9 cellular contexts compared by ENCODE assay signal in the genomic region with DNA sequence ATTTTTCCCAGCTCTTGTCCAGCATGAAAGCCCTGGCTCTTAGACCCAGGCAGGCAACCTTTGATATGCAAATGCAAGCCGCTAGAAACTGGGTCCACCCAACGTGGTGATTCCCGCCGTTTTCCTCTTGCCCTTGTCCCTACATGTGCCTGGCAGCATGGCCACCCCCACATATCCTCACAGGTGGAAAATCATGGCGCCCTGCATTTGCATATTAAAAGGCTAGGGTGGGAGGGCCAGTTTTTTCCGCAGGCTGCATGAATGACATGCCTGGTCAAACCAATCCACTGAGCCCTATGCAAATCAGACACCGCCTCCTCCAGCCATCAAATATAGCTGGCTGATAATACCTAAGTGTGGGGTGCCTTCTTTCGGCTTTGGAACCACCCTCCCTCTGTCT.
"Had no signal": no experiment of that assay in that cellular context is flagged by ENCODE, and none has a peak within 500 bp of the region (broad histone marks: within the 10 kb centered on the region; RNA-seq: fewer than 3 reads in every experiment).

No MANE protein-coding gene starts in this region.

- FAIRE-seq: HTR-8/SVneo had no signal

- H3K4me3 Mint-ChIP-seq: HFFc6 had no signal

- H2AFZ ChIP-seq: GM23248 had no signal

- H3K9ac ChIP-seq: GM23248, KMS-11 had no signal

- H3K36me3 ChIP-seq: HAP-1 had no signal

- H3K4me1 ChIP-seq: HAP-1 had no signal

- H3K9me3 ChIP-seq: HAP-1 had no signal

- H3K4me2 ChIP-seq: KMS-11 had no signal

- DNase-seq: GM23248, H7, HFFc6, IMR-90, KBM-7 had no signal

- H3K27ac Mint-ChIP-seq: HFFc6 had no signal

- H3K27ac ChIP-seq: GM23248, KMS-11 had no signal

- ATAC-seq: HCT116 had no signal

- H3K4me3 ChIP-seq: GM23248, HAP-1 had no signal
